8 cellular contexts compared by ENCODE assay signal in genomic region chr3:49397470-49397869, GRCh38. TPM values are rescaled to one million over a fixed set of nuclear protein-coding genes. Genes with fewer than 3 reads are reported as not detected.
DNase-seq lines count a peak whose midpoint lies in the region; ATAC-seq, FAIRE-seq and TF ChIP-seq lines count a peak whose summit lies in the region.

No MANE protein-coding gene starts in this region.

- no peak for TF ChIP-seq CTCF in astrocyte of the spinal cord (IDR thresholded peaks at IDR 0.05; ENCODE audit: low read depth, low read length)

- intact Hi-C loops in Right ventricle myocardium inferior (cut with DNase I) (no loop called here), cardiac septum (cut with DNase I) (no loop called here), aorta (cut with DNase I) (loop anchor here in 1 of 2 donors (5.0 kb wide), 1 partner anchor 35 kb away; no protein-coding TSS in a partner anchor)

- no peaks in the 10 kb centered on the region for H3K36me3 ChIP-seq in aorta (ENCODE audit: control insufficient read depth in 1 of 2, insufficient read depth in 2 of 2, low read length in 1 of 2)

- H3K4me3 ChIP-seq in astrocyte of the spinal cord (ENCODE audit: low read depth, low read length) (no peak overlapping the region), aorta (ENCODE audit: low read length in 2 of 2) (no peak overlapping the region)

- H3K27me3 ChIP-seq in aorta (ENCODE audit: control insufficient read depth in 1 of 2, insufficient read depth in 2 of 2, low read length in 1 of 2): no peaks in the 10 kb centered on the region

- peak; percentile 21 for FAIRE-seq in islet of Langerhans (lab: Jason Lieb, UNC)

- WGBS in aorta, 2 donors: 13 to 18% methylated on average over 4 of the region's 4 CpGs

- in situ Hi-C loops in astrocyte of the spinal cord (cut with HindIII; ENCODE audit: low sequenced_read_pairs): no loop called here

- ATAC-seq in Right ventricle myocardium inferior (peak; percentile 50), aorta (ENCODE audit: low FRiP score) (peak; percentile 69)

- H3K27ac ChIP-seq in aorta (ENCODE audit: low read depth in 1 of 2, low read length in 2 of 2): peak overlapping the region in 1 of 2 donors; percentile 23

- H3K9me3 ChIP-seq in aorta (ENCODE audit: control insufficient read depth, low read length): no peaks in the 10 kb centered on the region

- DNase-seq in Right ventricle myocardium inferior (ENCODE audit: missing footprints) (no peak), cardiac septum (ENCODE audit: low spot score) (no peak), astrocyte of the spinal cord (ENCODE audit: low read depth, low spot score) (peak; percentile 18), aorta (no peak), CD1c-positive myeloid dendritic cell (ENCODE audit: extremely low spot score) (no peak), SHP77 (lab: John Stamatoyannopoulos, UW) (no peak)
- DNase-seq in activated naive CD4-positive, alpha-beta T cell treated with Interleukin-2 at 50 U/mL for 16 hours: no peak

- peaks cover 0 to 3% of the 10 kb centered on the region in 2 donors for H3K4me1 ChIP-seq in aorta (ENCODE audit: control insufficient read depth in 1 of 2, insufficient read depth in 2 of 2, low read length in 2 of 2)

RNA-seq across cellular contexts. Expression of gene RHOA, which starts 14.3 kb away (rescaled TPM):
- total RNA-seq in Right ventricle myocardium inferior (285 TPM), cardiac septum (340 TPM), aorta (100 to 1,000 TPM; 465 to 552 TPM)
- 100 to 1,000 TPM; 367 to 580 TPM for polyA plus RNA-seq in aorta

RNA-seq across cellular contexts. Expression of gene TCTA, which starts 14.8 kb away (rescaled TPM):
- total RNA-seq in Right ventricle myocardium inferior: 17.1 TPM
- total RNA-seq in cardiac septum: 26.5 TPM
- 10 to 100 TPM; 23.8 to 27.2 TPM for total RNA-seq in aorta
- polyA plus RNA-seq in aorta: 10 to 100 TPM; 24.8 to 27.3 TPM

RNA-seq across cellular contexts. Expression of gene AMT, which starts 24.8 kb away (rescaled TPM):
- total RNA-seq in Right ventricle myocardium inferior (20.5 TPM), cardiac septum (20.1 TPM), aorta (10 to 100 TPM in 1 of 2 donors, 1 to 10 TPM in 1; 3.6 to 11.3 TPM)
- 10 to 100 TPM; 12.6 to 70.8 TPM for polyA plus RNA-seq in aorta

RNA-seq across cellular contexts. Expression of gene NICN1, which starts 31.7 kb away (rescaled TPM):
- total RNA-seq in Right ventricle myocardium inferior (15.5 TPM), cardiac septum (21.9 TPM), aorta (10 to 100 TPM; 10.7 to 25.6 TPM)
- 10 to 100 TPM in 1 of 2 donors, 1 to 10 TPM in 1; 5.5 to 23.4 TPM for polyA plus RNA-seq in aorta

RNA-seq across cellular contexts. Expression of gene GPX1, which starts 39.3 kb away (rescaled TPM):
- 136 TPM for total RNA-seq in Right ventricle myocardium inferior
- total RNA-seq in cardiac septum: 106 TPM
- 100 to 1,000 TPM; 174 to 209 TPM for total RNA-seq in aorta
- 100 to 1,000 TPM; 316 to 484 TPM for polyA plus RNA-seq in aorta
